Comparison of ENCODE assay signal across 8 cellular contexts in genomic region chr13:111189064-111189505, GRCh38.
DNase-seq lines count a peak whose midpoint lies in the region; ATAC-seq lines count a peak whose summit lies in the region.
"Not testable (repeated sequence)": the region's sequence is repeated elsewhere in the genome, so short reads cannot be mapped to it uniquely, and the experiment has no call there.

No MANE protein-coding gene starts in this region.

- H3K36me3 Mint-ChIP-seq in CD4-positive, alpha-beta memory T cell; activated T-cell treated with anti-CD3 and anti-CD28 coated beads, Interleukin-2, amount 50 U/mL, for 4 hours (ENCODE audit: insufficient read depth); naive thymus-derived CD8-positive, alpha-beta T cell: not testable (repeated sequence)
- peaks cover 41% of the 10 kb centered on the region for H3K36me3 Mint-ChIP-seq in activated naive CD8-positive, alpha-beta T cell treated with anti-CD3 and anti-CD28 coated beads, Interleukin-2, amount 10 ng/mL, durations not matched to agents 7 days and 5 days

- CTCF ChIA-PET in CD4-positive, alpha-beta memory T cell (lab: Charles Lee; ENCODE audit: partially characterized antibody): interaction anchor here (0.9 to 2.3 kb wide), 8 partner anchors 9 to 121 kb away, joined by 3 to 8 read pairs (median 4); no protein-coding TSS in a partner anchor

- H3K4me3 ChIP-seq in CD4-positive, alpha-beta memory T cell (ENCODE audit: low read length in 2 of 2): peak overlapping the region in 1 of 2 donors; percentile 39

- intact Hi-C loops in CD4-positive, alpha-beta memory T cell (cut with micrococcal nuclease): loop anchor here (1.0 kb wide), 2 partner anchors 12 to 36 kb away; no protein-coding TSS in a partner anchor

- POLR2A ChIA-PET in CD4-positive, alpha-beta memory T cell (lab: Charles Lee; ENCODE audit: partially characterized antibody): interaction anchor here (0.8 to 2.2 kb wide), 8 partner anchors 9 to 477 kb away, joined by 3 to 16 read pairs (median 6); partner anchors contain the start of gene ANKRD10
- POLR2A ChIA-PET in activated naive CD8-positive, alpha-beta T cell treated with anti-CD3 and anti-CD28 coated beads, Interleukin-2, amount 10 ng/mL, durations not matched to agents 7 days and 5 days (lab: Charles Lee): interaction anchor here (1.7 to 2.4 kb wide), 3 partner anchors 9 to 36 kb away, joined by 6 to 13 read pairs (median 6); no protein-coding TSS in a partner anchor
- POLR2A ChIA-PET in naive thymus-derived CD8-positive, alpha-beta T cell (lab: Charles Lee): interaction anchor here (0.9 to 2.0 kb wide), 8 partner anchors 9 to 1399 kb away, joined by 3 to 13 read pairs (median 4); partner anchors contain the start of gene ANKRD10

- ATAC-seq in activated T-cell treated with anti-CD3 and anti-CD28 coated beads, Interleukin-2, amount 50 U/mL, for 4 hours: peak; percentile 59 to 74
- peak; percentile 53 for ATAC-seq in activated naive CD8-positive, alpha-beta T cell treated with anti-CD3 and anti-CD28 coated beads, Interleukin-2, amount 10 ng/mL, durations not matched to agents 7 days and 5 days (ENCODE audit: low read depth)
- peak; percentile 56 to 62 for ATAC-seq in naive thymus-derived CD8-positive, alpha-beta T cell

- peak overlapping the region; percentile 79 to 88 (median 85) for H3K4me3 Mint-ChIP-seq in CD4-positive, alpha-beta memory T cell
- peak overlapping the region; percentile 70 for H3K4me3 Mint-ChIP-seq in activated T-cell treated with anti-CD3 and anti-CD28 coated beads, Interleukin-2, amount 50 U/mL, for 4 hours
- peak overlapping the region; percentile 71 for H3K4me3 Mint-ChIP-seq in activated naive CD8-positive, alpha-beta T cell treated with anti-CD3 and anti-CD28 coated beads, Interleukin-2, amount 10 ng/mL, durations not matched to agents 7 days and 5 days
- H3K4me3 Mint-ChIP-seq in naive thymus-derived CD8-positive, alpha-beta T cell: peak overlapping the region; percentile 63 to 87 (median 81)

- peak; percentile 80 to 87 (median 83) for DNase-seq in CD4-positive, alpha-beta memory T cell
- DNase-seq in T follicular helper cell (ENCODE audit: low read depth): peak; percentile 59
- peak; percentile 38 to 39 for DNase-seq in activated CD4-positive, alpha-beta T cell treated with anti-CD3 and anti-CD28 coated beads, Interleukin-2, amount 50 U/mL, for 4 hours
- peak; percentile 43 for DNase-seq in activated T-cell treated with anti-CD3 and anti-CD28 coated beads, Interleukin-2, amount 50 U/mL, for 4 hours
- peak; percentile 69 for DNase-seq in activated naive CD8-positive, alpha-beta T cell treated with anti-CD3 and anti-CD28 coated beads, Interleukin-2, amount 10 ng/mL, durations not matched to agents 7 days and 5 days
- DNase-seq in naive thymus-derived CD8-positive, alpha-beta T cell: peak; percentile 10 to 88 (median 78)
- DNase-seq in stimulated activated CD4-positive, alpha-beta T cell treated with anti-CD3 and anti-CD28 coated beads, TNF-alpha, amount 100 ng/mL, for 4 hours (ENCODE audit: low read depth in 3 of 3): peak in 2 of 3 experiments; percentile 14 to 37
- DNase-seq in stimulated activated naive CD4-positive, alpha-beta T cell (lab: John Stamatoyannopoulos, UW): peak; percentile 38 to 83 (median 60)

- H3K9me3 ChIP-seq in CD4-positive, alpha-beta memory T cell (ENCODE audit: control insufficient read depth in 1 of 2, low read length in 2 of 2): not testable (repeated sequence)

- H3K27ac ChIP-seq in CD4-positive, alpha-beta memory T cell (ENCODE audit: low read depth, low read length): peak overlapping the region; percentile 7

- H3K4me1 ChIP-seq in CD4-positive, alpha-beta memory T cell (ENCODE audit: insufficient read depth, low read length): peaks cover 63% of the 10 kb centered on the region

- H3K4me1 Mint-ChIP-seq in CD4-positive, alpha-beta memory T cell: peaks cover 71 to 98% (median 81%) of the 10 kb centered on the region in 4 donors
- H3K4me1 Mint-ChIP-seq in activated T-cell treated with anti-CD3 and anti-CD28 coated beads, Interleukin-2, amount 50 U/mL, for 4 hours (ENCODE audit: low read depth): peaks cover 89% of the 10 kb centered on the region
- H3K4me1 Mint-ChIP-seq in activated naive CD8-positive, alpha-beta T cell treated with anti-CD3 and anti-CD28 coated beads, Interleukin-2, amount 10 ng/mL, durations not matched to agents 7 days and 5 days: peaks cover 66% of the 10 kb centered on the region
- peaks cover 62 to 97% (median 89%) of the 10 kb centered on the region in 4 donors for H3K4me1 Mint-ChIP-seq in naive thymus-derived CD8-positive, alpha-beta T cell

- not testable (repeated sequence) for H3K27me3 ChIP-seq in CD4-positive, alpha-beta memory T cell (ENCODE audit: insufficient read depth, low read length)

- not testable (repeated sequence) for H3K27me3 Mint-ChIP-seq in CD4-positive, alpha-beta memory T cell; activated T-cell treated with anti-CD3 and anti-CD28 coated beads, Interleukin-2, amount 50 U/mL, for 4 hours (ENCODE audit: low read depth); activated naive CD8-positive, alpha-beta T cell treated with anti-CD3 and anti-CD28 coated beads, Interleukin-2, amount 10 ng/mL, durations not matched to agents 7 days and 5 days; naive thymus-derived CD8-positive, alpha-beta T cell

- not testable (repeated sequence) for H3K36me3 ChIP-seq in CD4-positive, alpha-beta memory T cell (ENCODE audit: insufficient read depth, low read length)

- peak overlapping the region; percentile 83 to 98 (median 94) for H3K27ac Mint-ChIP-seq in CD4-positive, alpha-beta memory T cell
- peak overlapping the region; percentile 81 for H3K27ac Mint-ChIP-seq in activated naive CD8-positive, alpha-beta T cell treated with anti-CD3 and anti-CD28 coated beads, Interleukin-2, amount 10 ng/mL, durations not matched to agents 7 days and 5 days
- peak overlapping the region; percentile 33 to 93 (median 86) for H3K27ac Mint-ChIP-seq in naive thymus-derived CD8-positive, alpha-beta T cell

- not testable (repeated sequence) for H3K9me3 Mint-ChIP-seq in CD4-positive, alpha-beta memory T cell; activated T-cell treated with anti-CD3 and anti-CD28 coated beads, Interleukin-2, amount 50 U/mL, for 4 hours; activated naive CD8-positive, alpha-beta T cell treated with anti-CD3 and anti-CD28 coated beads, Interleukin-2, amount 10 ng/mL, durations not matched to agents 7 days and 5 days; naive thymus-derived CD8-positive, alpha-beta T cell

Comparison
In these comparisons a context has a peak if more than half of its experiments do, and no peak if none do; other contexts are left out.
1. DNase-seq: peak in every context shown above with its lines; median percentile 83 in CD4-positive, alpha-beta memory T cell; 78 in naive thymus-derived CD8-positive, alpha-beta T cell; 69 in activated naive CD8-positive, alpha-beta T cell treated with anti-CD3 and anti-CD28 coated beads, Interleukin-2, amount 10 ng/mL, durations not matched to agents 7 days and 5 days; 60 in stimulated activated naive CD4-positive, alpha-beta T cell; 59 in T follicular helper cell; 43 in activated T-cell treated with anti-CD3 and anti-CD28 coated beads, Interleukin-2, amount 50 U/mL, for 4 hours; 38 in activated CD4-positive, alpha-beta T cell treated with anti-CD3 and anti-CD28 coated beads, Interleukin-2, amount 50 U/mL, for 4 hours; 26 in stimulated activated CD4-positive, alpha-beta T cell treated with anti-CD3 and anti-CD28 coated beads, TNF-alpha, amount 100 ng/mL, for 4 hours.